In genomic region chr18:28178720-28179119, GRCh38 we compare ENCODE assay signal across 1 cellular context.
TF ChIP-seq lines count a peak whose summit lies in the region.

No MANE protein-coding gene starts in this region.

TF ChIP-seq in H1, 55 proteins besides CTCF, POLR2A, EP300 and RAD21 (continued from another document):
- TF ChIP-seq MAX (IDR thresholded peaks at IDR 0.05) (no peak), TAF1 (IDR thresholded peaks at IDR 0.05; ENCODE audit: low read depth, low read length) (0 out of 2 replicates have a peak, but pooled peaks have one; percentile 5)
